In the genomic region with DNA sequence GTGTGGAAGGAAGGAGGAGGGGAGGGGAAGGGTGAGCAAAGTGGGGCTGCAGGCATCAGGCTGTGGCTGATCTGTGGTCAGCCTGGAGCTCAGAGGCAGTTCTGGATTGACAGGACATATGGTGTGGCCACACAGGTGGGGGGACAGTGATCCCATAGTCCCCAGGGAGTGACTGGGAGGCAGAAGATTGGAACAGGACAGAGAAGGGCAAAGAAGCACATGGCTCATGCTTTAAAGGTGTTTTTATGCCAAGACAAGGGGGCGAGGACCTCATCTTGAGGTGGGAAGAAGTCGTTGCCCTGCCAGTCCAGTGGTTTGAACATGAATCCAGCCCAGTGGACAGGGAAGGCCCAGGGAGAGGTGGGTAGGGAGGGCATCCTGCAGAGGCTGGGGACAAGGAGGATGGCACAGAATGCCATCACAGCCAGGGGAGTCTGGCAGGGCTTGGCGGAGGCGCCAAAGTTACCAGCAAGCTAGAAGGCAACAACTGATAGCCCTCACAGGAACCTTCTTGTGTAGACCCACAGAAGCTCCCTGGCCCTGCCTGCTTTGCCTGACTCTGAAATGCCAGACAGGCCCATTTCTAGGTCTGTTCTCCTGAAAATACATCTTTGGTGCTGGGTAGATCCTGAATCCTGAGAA, we compare ENCODE assay signal across 19 cellular contexts. TPM values are rescaled to one million over a fixed set of nuclear protein-coding genes. Genes with fewer than 3 reads are reported as not detected.
DNase-seq lines count a peak whose midpoint lies in the region; ATAC-seq and TF ChIP-seq lines count a peak whose summit lies in the region.
"Had no signal": no experiment of that assay in that cellular context is flagged by ENCODE, and none has a peak within 500 bp of the region (broad histone marks: within the 10 kb centered on the region; RNA-seq: fewer than 3 reads in every experiment).

No MANE protein-coding gene starts in this region.

- H3K27me3 ChIP-seq in colonic mucosa (no peaks in the 10 kb centered on the region), prostate gland (replicated peaks; ENCODE audit: insufficient read depth) (no peaks in the 10 kb centered on the region), H7 (ENCODE audit: control insufficient read depth, insufficient read depth, low read length) (no peaks in the 10 kb centered on the region)

- H3K36me3 ChIP-seq in colonic mucosa (peaks cover 10% of the 10 kb centered on the region), prostate gland (peaks cover 0 to 6% of the 10 kb centered on the region in 2 donors), H7 (replicated peaks; ENCODE audit: control insufficient read depth, insufficient read depth, low read length) (peaks cover 10% of the 10 kb centered on the region)

- H3K4me1 Mint-ChIP-seq in T-helper 1 cell treated with Interleukin-12 subunit alpha and Interleukin-12 subunit beta and Interleukin-4 antibody, amounts not matched to agents 30 μg/mL and 1 μg/mL, for 36 hours (ENCODE audit: low read depth): peaks cover 23% of the 10 kb centered on the region
- H3K4me1 Mint-ChIP-seq in T-cell: peaks cover 46 to 58% (median 55%) of the 10 kb centered on the region in 3 donors

- ATAC-seq in T-cell (replicated peaks in 1 of 4) (no peak), GM18519 (IDR thresholded peaks at IDR 0.05; ENCODE audit: low FRiP score, unreplicated experiment) (no peak)
- ATAC-seq: HCT116, mucosa of descending colon, sciatic nerve had no signal

- 88% methylated on average over 4 of the region's 4 CpGs for WGBS in prostate gland

- intact Hi-C loops in colonic mucosa (cut with DNase I) (no loop called here), prostate gland (cut with DNase I) (loop anchor here (5.0 kb wide), 1 partner anchor 153 kb away; no protein-coding TSS in a partner anchor)

- POLR2A ChIA-PET in T-cell (lab: Charles Lee): no interaction called here

- peak overlapping the region; percentile 14 for H3K4me3 Mint-ChIP-seq in T-helper 1 cell treated with Interleukin-12 subunit alpha and Interleukin-12 subunit beta and Interleukin-4 antibody, amounts not matched to agents 30 μg/mL and 1 μg/mL, for 36 hours
- peak overlapping the region in 2 of 3 donors; percentile 0 to 29 for H3K4me3 Mint-ChIP-seq in T-cell

- H3K9me3 Mint-ChIP-seq in T-helper 1 cell treated with Interleukin-12 subunit alpha and Interleukin-12 subunit beta and Interleukin-4 antibody, amounts not matched to agents 30 μg/mL and 1 μg/mL, for 36 hours: no peaks in the 10 kb centered on the region
- H3K9me3 Mint-ChIP-seq in T-cell: no peaks in the 10 kb centered on the region
- H3K9me3 Mint-ChIP-seq: activated CD4-positive, alpha-beta T cell treated with anti-CD3 and anti-CD28 coated beads, Interleukin-2, amount 10 ng/mL, durations not matched to agents 7 days and 5 days had no signal

- H3K27ac ChIP-seq in colonic mucosa (no peak overlapping the region), prostate gland (no peak overlapping the region)
- H3K27ac ChIP-seq: 22Rv1 had no signal

- peaks cover 8% of the 10 kb centered on the region for H3K4me1 ChIP-seq in colonic mucosa
- peaks cover 6% of the 10 kb centered on the region for H3K4me1 ChIP-seq in prostate gland (replicated peaks)

- TF ChIP-seq CTCF in colonic mucosa (IDR thresholded peaks at IDR 0.05): no peak
- no peak for TF ChIP-seq CTCF in prostate gland (IDR thresholded peaks at IDR 0.05)

- H3K9me3 ChIP-seq in colonic mucosa: no peaks in the 10 kb centered on the region
- H3K9me3 ChIP-seq in prostate gland: no peaks in the 10 kb centered on the region
- H3K9me3 ChIP-seq: mucosa of descending colon had no signal

- no peak overlapping the region for H3K9ac ChIP-seq in colonic mucosa (ENCODE audit: low read depth in 2 of 2, low read length in 2 of 2)

- H3K36me3 Mint-ChIP-seq in T-helper 1 cell treated with Interleukin-12 subunit alpha and Interleukin-12 subunit beta and Interleukin-4 antibody, amounts not matched to agents 30 μg/mL and 1 μg/mL, for 36 hours (ENCODE audit: low read depth): peaks cover 15% of the 10 kb centered on the region
- peaks cover 22% of the 10 kb centered on the region for H3K36me3 Mint-ChIP-seq in T-cell

- CTCF ChIA-PET in T-cell (lab: Charles Lee): no interaction called here

- H3K27me3 Mint-ChIP-seq in T-helper 1 cell treated with Interleukin-12 subunit alpha and Interleukin-12 subunit beta and Interleukin-4 antibody, amounts not matched to agents 30 μg/mL and 1 μg/mL, for 36 hours (ENCODE audit: low read depth): no peaks in the 10 kb centered on the region
- H3K27me3 Mint-ChIP-seq in T-cell: no peaks in the 10 kb centered on the region
- H3K27me3 Mint-ChIP-seq: activated CD4-positive, alpha-beta T cell treated with anti-CD3 and anti-CD28 coated beads, Interleukin-2, amount 10 ng/mL, durations not matched to agents 7 days and 5 days had no signal

- DNase-seq in T-helper 1 cell (no peak), T-cell (peak in 2 of 34 experiments; percentile 10 to 22), colonic mucosa (peak; percentile 16), prostate gland (ENCODE audit: low spot score) (peak; percentile 2), SW480 (ENCODE audit: low spot score) (no peak), H7 (no peak)
- DNase-seq: activated CD4-positive, alpha-beta T cell treated with anti-CD3 and anti-CD28 coated beads, Interleukin-2, amount 10 ng/mL, durations not matched to agents 7 days and 5 days; foreskin fibroblast; GF-D8; NCI-H1105; NCI-H226; T-helper 2 cell had no signal

- no peak for TF ChIP-seq POLR2A in prostate gland (IDR thresholded peaks at IDR 0.05)

- H3K27ac Mint-ChIP-seq in T-helper 1 cell treated with Interleukin-12 subunit alpha and Interleukin-12 subunit beta and Interleukin-4 antibody, amounts not matched to agents 30 μg/mL and 1 μg/mL, for 36 hours: peak overlapping the region; percentile 4
- peak overlapping the region; percentile 45 to 66 for H3K27ac Mint-ChIP-seq in T-cell
- H3K27ac Mint-ChIP-seq: activated CD4-positive, alpha-beta T cell treated with anti-CD3 and anti-CD28 coated beads, Interleukin-2, amount 10 ng/mL, durations not matched to agents 7 days and 5 days had no signal

- H3K4me3 ChIP-seq in colonic mucosa: no peak overlapping the region
- H3K4me3 ChIP-seq in prostate gland: no peak overlapping the region
- H3K4me3 ChIP-seq in H7 (ENCODE audit: insufficient read depth, low read depth, low read length): no peak overlapping the region
- H3K4me3 ChIP-seq: mucosa of descending colon had no signal

RNA-seq across cellular contexts. Expression of gene BET1L, which starts 3.1 kb away (rescaled TPM):
- total RNA-seq in T-cell: 100 to 1,000 TPM in 3 of 5 donors, 10 to 100 TPM in 2; 68.4 to 106 (median 102) TPM
- 10 to 100 TPM; 51.0 to 62.2 TPM for total RNA-seq in colonic mucosa
- 10 to 100 TPM; 52.1 to 54.8 TPM for total RNA-seq in prostate gland
- total RNA-seq in H7 (2014; rRNA removed; shearing (Covaris generic)): 21.5 and 23.7 TPM in 2 replicates

RNA-seq across cellular contexts. Expression of gene RIC8A, which starts 3.4 kb away (rescaled TPM):
- 100 to 1,000 TPM in 4 of 5 donors, 10 to 100 TPM in 1; 87.4 to 151 (median 117) TPM for total RNA-seq in T-cell
- total RNA-seq in colonic mucosa: 100 to 1,000 TPM in 1 of 2 donors, 10 to 100 TPM in 1; 69.3 to 112 TPM
- 100 to 1,000 TPM in 1 of 2 donors, 10 to 100 TPM in 1; 82.3 to 114 TPM for total RNA-seq in prostate gland
- total RNA-seq in H7 (2014; rRNA removed; shearing (Covaris generic)): 103 and 125 TPM in 2 replicates

RNA-seq across cellular contexts. Expression of gene SCGB1C1, which starts 11.2 kb away (rescaled TPM):
- total RNA-seq in T-cell: not detected
- not detected for total RNA-seq in colonic mucosa
- not detected for total RNA-seq in prostate gland
- not detected in 2 replicates for total RNA-seq in H7 (2014; rRNA removed; shearing (Covaris generic))
- total RNA-seq: activated CD4-positive, alpha-beta T cell treated with anti-CD3 and anti-CD28 coated beads, Interleukin-2, amount 10 ng/mL, durations not matched to agents 7 days and 5 days; mucosa of descending colon; sciatic nerve; temporal lobe had no signal

RNA-seq across cellular contexts. Expression of gene SIRT3, which starts 32.1 kb away (rescaled TPM):
- total RNA-seq in T-cell (10 to 100 TPM; 22.0 to 33.0 (median 26.3) TPM), colonic mucosa (10 to 100 TPM; 15.1 to 16.9 TPM), prostate gland (10 to 100 TPM; 21.5 to 32.5 TPM)
- 10.7 and 12.3 TPM in 2 replicates for total RNA-seq in H7 (2014; rRNA removed; shearing (Covaris generic))

RNA-seq across cellular contexts. Expression of gene PSMD13, which starts 32.7 kb away (rescaled TPM):
- total RNA-seq in T-cell (100 to 1,000 TPM in 4 of 5 donors, 10 to 100 TPM in 1; 74.0 to 115 (median 108) TPM), colonic mucosa (100 to 1,000 TPM in 1 of 2 donors, 10 to 100 TPM in 1; 99.0 to 145 TPM), prostate gland (100 to 1,000 TPM in 1 of 2 donors, 10 to 100 TPM in 1; 87.4 to 129 TPM)
- 186 and 234 TPM in 2 replicates for total RNA-seq in H7 (2014; rRNA removed; shearing (Covaris generic))

Comparison
In these comparisons a context has a peak if more than half of its experiments do, and no peak if none do; other contexts are left out.
1. DNase-seq: peak in colonic mucosa (single experiment) and prostate gland (single experiment); none in T-helper 1 cell (0 of 5), SW480 (single experiment) and H7 (single experiment).